18 cellular contexts compared by ENCODE assay signal in genomic region chr15:29377141-29377540, GRCh38.
"Had no signal": no experiment of that assay in that cellular context is flagged by ENCODE, and none has a peak within 500 bp of the region (broad histone marks: within the 10 kb centered on the region; RNA-seq: fewer than 3 reads in every experiment).

No MANE protein-coding gene starts in this region.

- H3K36me3 ChIP-seq: brain microvascular endothelial cell, heart left ventricle, right lobe of liver, upper lobe of left lung had no signal

- H3K9me3 ChIP-seq: heart left ventricle, right lobe of liver, upper lobe of left lung had no signal

- H3K4me3 ChIP-seq: heart left ventricle, right lobe of liver, upper lobe of left lung had no signal

- H3K9me3 Mint-ChIP-seq: activated CD8-positive, alpha-beta T cell treated with anti-CD3 and anti-CD28 coated beads for 36 hours; activated naive CD4-positive, alpha-beta T cell treated with anti-CD3 and anti-CD28 coated beads, Interleukin-2, amount 50 U/mL, for 24 hours; activated T-cell treated with anti-CD3 and anti-CD28 coated beads, Interleukin-2, amount 50 U/mL, for 4 hours; dendritic cell treated with granulocyte-macrophage colony-stimulating factor and Interleukin-4, amounts not matched to agents 40 ng/mL and 50 ng/mL, for 4 days; immature natural killer cell; natural killer cell treated with Interleukin-12 subunit alpha and Interleukin-12 subunit beta and Interleukin-15 and Interleukin-18, amount 100 ng/mL, for 72 hours had no signal

- H3K27me3 Mint-ChIP-seq: dendritic cell treated with granulocyte-macrophage colony-stimulating factor and Interleukin-4, amounts not matched to agents 40 ng/mL and 50 ng/mL, for 4 days had no signal

- ATAC-seq: activated CD8-positive, alpha-beta T cell treated with anti-CD3 and anti-CD28 coated beads for 36 hours; activated T-cell treated with anti-CD3 and anti-CD28 coated beads, Interleukin-2, amount 50 U/mL, for 4 hours; heart left ventricle; natural killer cell treated with Interleukin-12 subunit alpha and Interleukin-12 subunit beta and Interleukin-15 and Interleukin-18, amount 100 ng/mL, for 72 hours; right lobe of liver; stimulated activated naive CD8-positive, alpha-beta T cell treated with anti-CD3 and anti-CD28 coated beads, Interleukin-15, Interleukin-2, amounts not matched to agents 100 U/mL and 50 U/mL, for 24 hours had no signal

- DNase-seq: activated CD4-positive, alpha-beta T cell treated with anti-CD3 and anti-CD28 coated beads for 4 hours; activated CD8-positive, alpha-beta T cell treated with anti-CD3 and anti-CD28 coated beads for 36 hours; activated effector memory CD4-positive, alpha-beta T cell treated with anti-CD3 and anti-CD28 coated beads, Interleukin-2, amount 50 U/mL, for 16 hours; activated T-cell treated with anti-CD3 and anti-CD28 coated beads, Interleukin-2, amount 50 U/mL, for 4 hours; amniotic stem cell; brain microvascular endothelial cell; cerebellar nuclear complex; effector memory CD4-positive, alpha-beta T cell; foreskin melanocyte; heart left ventricle; immature natural killer cell; mesenchymal stem cell; right lobe of liver; stimulated activated naive CD8-positive, alpha-beta T cell treated with anti-CD3 and anti-CD28 coated beads, Interleukin-15, Interleukin-2, amounts not matched to agents 100 U/mL and 50 U/mL, for 24 hours; upper lobe of left lung had no signal

- H3K27me3 ChIP-seq: brain microvascular endothelial cell, right lobe of liver, upper lobe of left lung had no signal

- H3K4me1 Mint-ChIP-seq: activated naive CD4-positive, alpha-beta T cell treated with anti-CD3 and anti-CD28 coated beads, Interleukin-2, amount 50 U/mL, for 24 hours; immature natural killer cell had no signal

- H3K27ac ChIP-seq: brain microvascular endothelial cell, heart left ventricle, right lobe of liver, upper lobe of left lung had no signal

- H3K36me3 Mint-ChIP-seq: activated naive CD4-positive, alpha-beta T cell treated with anti-CD3 and anti-CD28 coated beads, Interleukin-2, amount 50 U/mL, for 24 hours; immature natural killer cell; natural killer cell treated with Interleukin-12 subunit alpha and Interleukin-12 subunit beta and Interleukin-15 and Interleukin-18, amount 100 ng/mL, for 72 hours had no signal

- H3K4me3 Mint-ChIP-seq: activated CD8-positive, alpha-beta T cell treated with anti-CD3 and anti-CD28 coated beads for 36 hours; activated naive CD4-positive, alpha-beta T cell treated with anti-CD3 and anti-CD28 coated beads, Interleukin-2, amount 50 U/mL, for 24 hours; activated T-cell treated with anti-CD3 and anti-CD28 coated beads, Interleukin-2, amount 50 U/mL, for 4 hours; dendritic cell treated with granulocyte-macrophage colony-stimulating factor and Interleukin-4, amounts not matched to agents 40 ng/mL and 50 ng/mL, for 4 days; immature natural killer cell; natural killer cell treated with Interleukin-12 subunit alpha and Interleukin-12 subunit beta and Interleukin-15 and Interleukin-18, amount 100 ng/mL, for 72 hours had no signal

- H3K4me1 ChIP-seq: heart left ventricle, right lobe of liver, upper lobe of left lung had no signal

- H3K27ac Mint-ChIP-seq: activated CD8-positive, alpha-beta T cell treated with anti-CD3 and anti-CD28 coated beads for 36 hours; activated naive CD4-positive, alpha-beta T cell treated with anti-CD3 and anti-CD28 coated beads, Interleukin-2, amount 50 U/mL, for 24 hours; dendritic cell treated with granulocyte-macrophage colony-stimulating factor and Interleukin-4, amounts not matched to agents 40 ng/mL and 50 ng/mL, for 4 days; immature natural killer cell; natural killer cell treated with Interleukin-12 subunit alpha and Interleukin-12 subunit beta and Interleukin-15 and Interleukin-18, amount 100 ng/mL, for 72 hours had no signal
